Comparison of ENCODE assay signal across 10 cellular contexts in genomic region chr18:13268035-13268700, GRCh38. TPM values are rescaled to one million over a fixed set of nuclear protein-coding genes. Genes with fewer than 3 reads are reported as not detected.
A peak's percentile ranks its signal among the peaks of the same experiment; 100 is the strongest.
DNase-seq lines count a peak whose midpoint lies in the region; ATAC-seq and TF ChIP-seq lines count a peak whose summit lies in the region.
"Had no signal": no experiment of that assay in that cellular context is flagged by ENCODE, and none has a peak within 500 bp of the region (broad histone marks: within the 10 kb centered on the region; RNA-seq: fewer than 3 reads in every experiment).

No MANE protein-coding gene starts in this region.

- H3K27ac Mint-ChIP-seq in central memory CD8-positive, alpha-beta T cell (ENCODE audit: low read depth): peak overlapping the region; percentile 11

- H3K36me3 Mint-ChIP-seq in central memory CD8-positive, alpha-beta T cell (ENCODE audit: insufficient read depth): no peaks in the 10 kb centered on the region

- H3K4me3 ChIP-seq in heart right ventricle (no peak overlapping the region), mucosa of descending colon (no peak overlapping the region), uterus (no peak overlapping the region)

- no peaks in the 10 kb centered on the region for H3K27me3 Mint-ChIP-seq in central memory CD8-positive, alpha-beta T cell

- ATAC-seq in heart right ventricle (peak in 1 of 8 donors; percentile 7), mucosa of descending colon (peak; percentile 17), GM21619 (IDR thresholded peaks at IDR 0.05; ENCODE audit: unreplicated experiment) (no peak)
- no peak for ATAC-seq in central memory CD8-positive, alpha-beta T cell (replicated peaks; ENCODE audit: extremely low read depth, poor library complexity, severe bottlenecking)

- no peaks in the 10 kb centered on the region for H3K9me3 ChIP-seq in heart right ventricle
- H3K9me3 ChIP-seq in mucosa of descending colon: no peaks in the 10 kb centered on the region
- H3K9me3 ChIP-seq in uterus: no peaks in the 10 kb centered on the region

- no peak overlapping the region for H3K4me3 Mint-ChIP-seq in central memory CD8-positive, alpha-beta T cell

- H3K4me1 ChIP-seq in heart right ventricle (peaks cover 35 to 100% (median 95%) of the 10 kb centered on the region in 9 donors), mucosa of descending colon (ENCODE audit: low read depth) (no peaks in the 10 kb centered on the region), uterus (peaks cover 3 to 29% of the 10 kb centered on the region in 2 donors)

- intact Hi-C loops in heart right ventricle (cut with DNase I): loop anchor here in 6 of 10 donors (2.0 to 10.0 kb wide), 7 partner anchors 41 to 254 kb away; no protein-coding TSS in a partner anchor
- intact Hi-C loops in cardiac septum (cut with DNase I): loop anchor here (5.0 kb wide), 1 partner anchor 109 kb away; no protein-coding TSS in a partner anchor
- intact Hi-C loops in mucosa of descending colon (cut with DNase I, micrococcal nuclease): no loop called here
- intact Hi-C loops in uterus (cut with DNase I; ENCODE audit: low total_unique reads): no loop called here

- WGBS in heart right ventricle, 2 donors: 30 to 35% methylated on average over 8 of the region's 8 CpGs

- H3K4me1 Mint-ChIP-seq in central memory CD8-positive, alpha-beta T cell: peaks cover 34% of the 10 kb centered on the region

- TF ChIP-seq CTCF in heart right ventricle (IDR thresholded peaks at IDR 0.05) (no peak), mucosa of descending colon (IDR thresholded peaks at IDR 0.05) (no peak), uterus (IDR thresholded peaks at IDR 0.05) (no peak)

- H3K9me3 Mint-ChIP-seq in central memory CD8-positive, alpha-beta T cell: no peaks in the 10 kb centered on the region

- H3K27ac ChIP-seq in heart right ventricle (peak overlapping the region in 9 of 10 donors; percentile 21 to 81 (median 71)), uterus (peak overlapping the region; percentile 50 to 57)
- H3K27ac ChIP-seq: HL-60 had no signal

- H3K36me3 ChIP-seq in heart right ventricle (no peaks in the 10 kb centered on the region), mucosa of descending colon (ENCODE audit: low read depth) (no peaks in the 10 kb centered on the region), uterus (no peaks in the 10 kb centered on the region)

- no peak for TF ChIP-seq POLR2A in uterus (IDR thresholded peaks at IDR 0.05)

- no peak for DNase-seq in heart right ventricle
- no peak for DNase-seq in cardiac septum (ENCODE audit: low spot score)
- DNase-seq in central memory CD8-positive, alpha-beta T cell (ENCODE audit: low spot score in 2 of 2): no peak
- no peak for DNase-seq in mucosa of descending colon
- peak; percentile 42 to 47 for DNase-seq in uterus
- DNase-seq in stimulated activated naive CD4-positive, alpha-beta T cell (lab: John Stamatoyannopoulos, UW): no peak
- DNase-seq in GM19240 (ENCODE audit: insufficient read length, low spot score): no peak
- DNase-seq: NCI-H748 treated with DMSO at 0.1 percent for 48 hours had no signal

- H3K27me3 ChIP-seq in heart right ventricle: no peaks in the 10 kb centered on the region
- H3K27me3 ChIP-seq in uterus: no peaks in the 10 kb centered on the region

RNA-seq across cellular contexts. Expression of gene LDLRAD4, which starts 49.6 kb away (rescaled TPM):
- 10 to 100 TPM; 26.3 to 74.6 (median 35.4) TPM for total RNA-seq in heart right ventricle
- polyA plus RNA-seq in heart right ventricle: 10 to 100 TPM in 1 of 2 donors, 1 to 10 TPM in 1; 5.4 to 12.1 TPM
- 23.3 TPM for total RNA-seq in cardiac septum
- total RNA-seq in mucosa of descending colon: 10 to 100 TPM; 36.8 to 41.0 (median 37.4) TPM
- total RNA-seq in uterus: 10 to 100 TPM; 23.8 to 82.2 (median 39.3) TPM

Comparison
In these comparisons a context has a peak if more than half of its experiments do, and no peak if none do; other contexts are left out.
1. DNase-seq: peak in uterus (2 of 2); none in heart right ventricle (0 of 2), cardiac septum (single experiment), central memory CD8-positive, alpha-beta T cell (0 of 2), mucosa of descending colon (0 of 3), stimulated activated naive CD4-positive, alpha-beta T cell (0 of 6) and GM19240 (single experiment).
2. intact Hi-C loops: an anchor here in heart right ventricle (2.0 to 10.0 kb wide) and cardiac septum (5.0 kb wide); none called in mucosa of descending colon and uterus.